In genomic region chr9:95516736-95517558, GRCh38 we compare ENCODE assay signal across 8 cellular contexts. TPM values are rescaled to one million over a fixed set of nuclear protein-coding genes. Genes with fewer than 3 reads are reported as not detected.
DNase-seq lines count a peak whose midpoint lies in the region; ATAC-seq and TF ChIP-seq lines count a peak whose summit lies in the region.

Gene PTCH1, minus strand, starts transcription at chr9:95516971.

- peaks cover 2 to 11% of the 10 kb centered on the region in 2 donors for H3K4me1 ChIP-seq in esophagus (ENCODE audit: control insufficient read depth in 2 of 2, insufficient read depth in 2 of 2, low read length in 1 of 2)
- H3K4me1 ChIP-seq in mucosa of rectum (ENCODE audit: control insufficient read depth in 2 of 2, insufficient read depth in 2 of 2, low read length in 2 of 2), result peaks cover 9 to 11% of the 10 kb centered on the region in 2 donors
- H3K4me1 ChIP-seq in thoracic aorta (ENCODE audit: control insufficient read depth in 1 of 2, low read depth in 2 of 2), result peaks cover 8 to 15% of the 10 kb centered on the region in 2 donors

- H3K9me3 ChIP-seq in esophagus (ENCODE audit: control insufficient read depth in 2 of 2, insufficient read depth in 1 of 2, low read depth in 1 of 2, low read length in 1 of 2), result no peaks in the 10 kb centered on the region
- H3K9me3 ChIP-seq in mucosa of rectum (ENCODE audit: control insufficient read depth in 2 of 2, low read length in 2 of 2), result no peaks in the 10 kb centered on the region
- H3K9me3 ChIP-seq in thoracic aorta, result no peaks in the 10 kb centered on the region

- H3K27me3 ChIP-seq in esophagus (ENCODE audit: control insufficient read depth in 1 of 2, insufficient read depth in 2 of 2, low read length in 2 of 2) (no peaks in the 10 kb centered on the region), mucosa of rectum (ENCODE audit: control insufficient read depth in 2 of 2, insufficient read depth in 2 of 2, low read length in 2 of 2) (peaks cover 0 to 3% of the 10 kb centered on the region in 2 donors), thoracic aorta (replicated peaks; ENCODE audit: insufficient read depth) (no peaks in the 10 kb centered on the region)

- WGBS in esophagus, 2 donors, result 3% methylated on average over 57 to 64 of the region's 64 CpGs

- TF ChIP-seq CTCF in C4-2B (conservative IDR thresholded peaks at IDR 0.05) (no peak), thoracic aorta (IDR thresholded peaks at IDR 0.05) (no peak)

- H3K4me3 ChIP-seq in esophagus (ENCODE audit: low read depth in 1 of 2, low read length in 2 of 2) (peak within 1 kb of the TSS; percentile 57 to 69), mucosa of rectum (ENCODE audit: low read length in 2 of 2) (peak within 1 kb of the TSS; percentile 74 to 82), thoracic aorta (peak within 1 kb of the TSS; percentile 86)

- no peaks in the 10 kb centered on the region for H3K36me3 ChIP-seq in esophagus (ENCODE audit: control insufficient read depth in 2 of 2, insufficient read depth in 2 of 2, low read length in 1 of 2)
- H3K36me3 ChIP-seq in mucosa of rectum (ENCODE audit: control insufficient read depth in 2 of 2, insufficient read depth in 2 of 2, low read length in 2 of 2), result no peaks in the 10 kb centered on the region
- H3K36me3 ChIP-seq in thoracic aorta, result no peaks in the 10 kb centered on the region

- H3K27ac ChIP-seq in C4-2B (peak within 1 kb of the TSS; percentile 65), esophagus (ENCODE audit: low read depth in 2 of 2, low read length in 1 of 2) (peak within 1 kb of the TSS; percentile 58 to 63), mucosa of rectum (ENCODE audit: low read depth in 2 of 2, low read length in 2 of 2) (peak within 1 kb of the TSS; percentile 60 to 65), thoracic aorta (peak within 1 kb of the TSS; percentile 2 to 49)

- ATAC-seq in thoracic aorta (ENCODE audit: insufficient number of reproducible peaks, low FRiP score, low read depth), result peak; percentile 61
- ATAC-seq in HG03460 (IDR thresholded peaks at IDR 0.05; ENCODE audit: unreplicated experiment), result no peak

- DNase-seq in HuH-7.5 (ENCODE audit: low spot score), result peak; percentile 27
- DNase-seq in activated T-cell treated with anti-CD3 and anti-CD28 coated beads for 48 hours (ENCODE audit: low read depth), result peak; percentile 27
- DNase-seq in thoracic aorta (ENCODE audit: low spot score), result no peak
- no peak for DNase-seq in DMS79 treated with DMSO at 0.1 percent for 48 hours (lab: John Stamatoyannopoulos, UW)

- peak within 1 kb of the TSS; percentile 63 to 80 for H3K9ac ChIP-seq in mucosa of rectum (ENCODE audit: low read depth in 1 of 2, low read length in 2 of 2)

RNA-seq across cellular contexts. Expression of gene PTCH1, which starts in this region (rescaled TPM):
- 1 to 10 TPM; 2.4 to 2.8 TPM for polyA plus RNA-seq in esophagus
- 10 to 100 TPM; 12.6 to 19.2 TPM for total RNA-seq in thoracic aorta

Comparison
In these comparisons a context has a peak if more than half of its experiments do, and no peak if none do; other contexts are left out.
1. DNase-seq: peak in HuH-7.5 (single experiment) and activated T-cell treated with anti-CD3 and anti-CD28 coated beads for 48 hours (single experiment); none in thoracic aorta (single experiment) and DMS79 treated with DMSO at 0.1 percent for 48 hours (single experiment).
2. Peak in every context shown above with its lines, with median percentiles within 50 percentile points of each other: H3K27ac ChIP-seq and H3K4me3 ChIP-seq.